Comparison of ENCODE assay signal across 27 cellular contexts in the genomic region with DNA sequence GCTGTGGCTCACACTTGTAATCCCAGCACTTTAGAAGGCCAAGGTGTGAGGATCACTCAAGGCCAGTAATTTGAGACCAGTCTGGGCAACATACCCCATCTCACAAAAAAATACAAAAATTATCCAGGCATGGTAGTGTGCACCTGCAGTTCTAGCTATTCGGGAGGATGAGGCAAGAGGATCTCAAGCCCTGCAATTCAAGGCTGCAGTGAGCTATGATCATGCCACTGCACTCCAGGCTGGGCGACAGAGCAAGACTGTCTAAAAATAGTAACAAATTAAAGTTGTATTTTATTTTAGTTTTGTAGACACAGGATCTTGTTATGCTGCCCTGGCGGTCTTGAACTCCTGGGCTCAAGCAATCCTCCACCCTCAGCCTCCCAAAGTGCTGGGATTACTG. TPM values are rescaled to one million over a fixed set of nuclear protein-coding genes. Genes with fewer than 3 reads are reported as not detected.
DNase-seq lines count a peak whose midpoint lies in the region; ATAC-seq and TF ChIP-seq lines count a peak whose summit lies in the region.
"Had no signal": no experiment of that assay in that cellular context is flagged by ENCODE, and none has a peak within 500 bp of the region (broad histone marks: within the 10 kb centered on the region; RNA-seq: fewer than 3 reads in every experiment).

No MANE protein-coding gene starts in this region.

- TF ChIP-seq POLR2A in heart left ventricle (IDR thresholded peaks at IDR 0.05) (no peak), esophagus muscularis mucosa (IDR thresholded peaks at IDR 0.05; ENCODE audit: low read depth) (no peak), uterus (IDR thresholded peaks at IDR 0.05) (no peak)

- WGBS in heart left ventricle, 4 donors = 40 to 55% (median 49%) methylated on average over 3 of the region's 3 CpGs
- 64% methylated on average over 3 of the region's 3 CpGs for WGBS in esophagus muscularis mucosa
- 24 to 51% (median 30%) methylated on average over 3 of the region's 3 CpGs for WGBS in psoas muscle, 3 donors

- H3K27me3 ChIP-seq in heart left ventricle = no peaks in the 10 kb centered on the region
- no peaks in the 10 kb centered on the region for H3K27me3 ChIP-seq in esophagus muscularis mucosa
- no peaks in the 10 kb centered on the region for H3K27me3 ChIP-seq in psoas muscle (ENCODE audit: insufficient read depth in 3 of 3, low read length in 2 of 3)
- H3K27me3 ChIP-seq in uterus = no peaks in the 10 kb centered on the region
- H3K27me3 ChIP-seq in foreskin keratinocyte = no peaks in the 10 kb centered on the region
- H3K27me3 ChIP-seq: left lung, MG63 had no signal

- H3K4me1 ChIP-seq in heart left ventricle (peaks cover 10 to 62% (median 45%) of the 10 kb centered on the region in 12 donors), esophagus muscularis mucosa (peaks cover 46 to 83% (median 77%) of the 10 kb centered on the region in 4 donors), psoas muscle (peaks cover 28% of the 10 kb centered on the region), uterus (peaks cover 0 to 15% of the 10 kb centered on the region in 2 donors), foreskin keratinocyte (peaks cover 22% of the 10 kb centered on the region)

- H3K9me3 ChIP-seq in heart left ventricle (peaks cover 0 to 12% (median 0%) of the 10 kb centered on the region in 12 donors), esophagus muscularis mucosa (no peaks in the 10 kb centered on the region), psoas muscle (no peaks in the 10 kb centered on the region), uterus (no peaks in the 10 kb centered on the region)
- H3K9me3 ChIP-seq: mucosa of descending colon had no signal

- no peak for TF ChIP-seq CTCF in heart left ventricle (IDR thresholded peaks at IDR 0.05)
- no peak for TF ChIP-seq CTCF in esophagus muscularis mucosa (IDR thresholded peaks at IDR 0.05)
- TF ChIP-seq CTCF in psoas muscle (IDR thresholded peaks at IDR 0.05) = no peak
- TF ChIP-seq CTCF in uterus (IDR thresholded peaks at IDR 0.05) = no peak
- TF ChIP-seq CTCF in foreskin keratinocyte (conservative IDR thresholded peaks at IDR 0.05) = no peak

- DNase-seq in heart left ventricle (no peak), left cardiac atrium (no peak), esophagus muscularis mucosa (ENCODE audit: extremely low spot score) (no peak), psoas muscle (no peak), uterus (no peak), foreskin keratinocyte (no peak), GDM1 (lab: John Stamatoyannopoulos, UW) (no peak)
- DNase-seq: effector CD8-positive, alpha-beta T cell; EL; H9; left lung; MG63; mucosa of descending colon; NCI-H1436; NCI-H2171; NCI-H524 treated with DMSO at 0.1 percent for 48 hours; nephron progenitor cell; RPMI8226; stimulated activated CD4-positive, alpha-beta T cell treated with anti-CD3 and anti-CD28 coated beads, Interleukin-1b, Interleukin-23, amount 100 ng/mL, for 48 hours; stimulated activated naive B cell treated with anti-CD40 and anti-IgM and Interleukin-4, amounts not matched to agents 10 μg/mL and 1 μg/mL and 100 μg/mL, for 72 hours; trophoblast cell had no signal

- H3K36me3 ChIP-seq in heart left ventricle (no peaks in the 10 kb centered on the region), esophagus muscularis mucosa (no peaks in the 10 kb centered on the region), psoas muscle (ENCODE audit: insufficient read depth in 1 of 2, low read depth in 1 of 2) (no peaks in the 10 kb centered on the region), uterus (no peaks in the 10 kb centered on the region)
- H3K36me3 ChIP-seq: left lung, MG63 had no signal

- H3K27ac ChIP-seq in heart left ventricle = peak overlapping the region; percentile 60 to 90 (median 88)
- peak overlapping the region; percentile 76 to 88 (median 82) for H3K27ac ChIP-seq in esophagus muscularis mucosa (replicated peaks in 1 of 4)
- peak overlapping the region; percentile 71 for H3K27ac ChIP-seq in psoas muscle
- peak overlapping the region; percentile 90 to 96 for H3K27ac ChIP-seq in uterus
- H3K27ac ChIP-seq in foreskin keratinocyte = no peak overlapping the region
- H3K27ac ChIP-seq: A549, parathyroid adenoma had no signal

- ATAC-seq in heart left ventricle (peak; percentile 25 to 44 (median 32)), left cardiac atrium (no peak), psoas muscle (peak; percentile 50 to 79 (median 74)), foreskin keratinocyte (no peak), GM21390 (IDR thresholded peaks at IDR 0.05; ENCODE audit: unreplicated experiment) (no peak)
- ATAC-seq: A549; SK-N-SH treated with all-trans-retinoic acid at 6 μM for 48 hours; stimulated activated naive B cell treated with anti-CD40 and anti-IgM and Interleukin-4, amounts not matched to agents 10 μg/mL and 1 μg/mL and 100 μg/mL, for 72 hours had no signal

- TF ChIP-seq EP300 in esophagus muscularis mucosa (IDR thresholded peaks at IDR 0.05) = no peak

- intact Hi-C loops in heart left ventricle (cut with DNase I) = loop anchor here in 4 of 10 donors (2.0 to 5.0 kb wide), 2 partner anchors 16 to 59 kb away; no protein-coding TSS in a partner anchor
- intact Hi-C loops in left cardiac atrium (cut with DNase I) = no loop called here
- intact Hi-C loops in esophagus muscularis mucosa (cut with DNase I) = no loop called here
- intact Hi-C loops in psoas muscle (cut with DNase I) = no loop called here
- intact Hi-C loops in uterus (cut with DNase I; ENCODE audit: low total_unique reads) = no loop called here

- H3K4me3 ChIP-seq in heart left ventricle (no peak overlapping the region), esophagus muscularis mucosa (no peak overlapping the region), psoas muscle (no peak overlapping the region), uterus (no peak overlapping the region)
- H3K4me3 ChIP-seq: A549, left lung, MG63, mucosa of descending colon, skin epidermis had no signal

RNA-seq across cellular contexts. Expression of gene USP31, which starts 18.2 kb away (rescaled TPM):
- total RNA-seq in heart left ventricle = 10 to 100 TPM; 19.1 to 49.9 (median 23.8) TPM
- 10 to 100 TPM in 1 of 2 donors, 1 to 10 TPM in 1; 9.2 to 48.2 TPM for polyA plus RNA-seq in heart left ventricle
- total RNA-seq in left cardiac atrium = 10 to 100 TPM; 24.0 to 31.1 TPM
- total RNA-seq in esophagus muscularis mucosa = 10 to 100 TPM; 18.9 to 29.1 (median 23.3) TPM
- total RNA-seq in psoas muscle = 10 to 100 TPM in 3 of 4 donors, 1 to 10 TPM in 1; 9.5 to 19.6 (median 16.2) TPM
- 10 to 100 TPM in 2 of 3 donors, 1 to 10 TPM in 1; 7.7 to 21.5 (median 16.4) TPM for polyA plus RNA-seq in psoas muscle
- 10 to 100 TPM; 11.8 to 62.0 (median 28.2) TPM for total RNA-seq in uterus
- total RNA-seq in foreskin keratinocyte = 23.0 and 24.2 TPM in 2 replicates
- polyA plus RNA-seq in foreskin keratinocyte = 7.6 and 9.1 TPM in 2 replicates

RNA-seq across cellular contexts. Expression of gene SCNN1G, which starts 51.5 kb away (rescaled TPM):
- total RNA-seq in heart left ventricle = under 1 TPM in 3 of 9 donors, not detected in 6; 0.08 to 0.20 (median 0.16) TPM
- polyA plus RNA-seq in heart left ventricle = under 1 TPM in 1 of 2 donors, not detected in 1; 0.03 TPM
- under 1 TPM in 1 of 2 donors, not detected in 1; 0.13 TPM for total RNA-seq in left cardiac atrium
- under 1 TPM in 2 of 4 donors, not detected in 2; 0.06 to 0.34 TPM for total RNA-seq in esophagus muscularis mucosa
- total RNA-seq in psoas muscle = not detected
- polyA plus RNA-seq in psoas muscle = under 1 TPM in 2 of 3 donors, not detected in 1; 0.01 to 0.08 TPM
- total RNA-seq in uterus = under 1 TPM in 3 of 4 donors, not detected in 1; under 0.01 to 0.62 (median 0.40) TPM
- not detected in 2 replicates for total RNA-seq in foreskin keratinocyte
- 0.01 TPM in 1 of 2 replicates, not detected in the other for polyA plus RNA-seq in foreskin keratinocyte
- polyA plus RNA-seq: BJ had no signal

Comparison
In these comparisons a context has a peak if more than half of its experiments do, and no peak if none do; other contexts are left out.
1. ATAC-seq: peak in heart left ventricle (4 of 4) and psoas muscle (4 of 4); none in left cardiac atrium (0 of 2), foreskin keratinocyte (single experiment) and GM21390 (single experiment).